Comparison of ENCODE assay signal across 16 cellular contexts in genomic region chr5:135211083-135211790, GRCh38.
DNase-seq lines count a peak whose midpoint lies in the region; TF ChIP-seq lines count a peak whose summit lies in the region.
"Had no signal": no experiment of that assay in that cellular context is flagged by ENCODE, and none has a peak within 500 bp of the region (broad histone marks: within the 10 kb centered on the region; RNA-seq: fewer than 3 reads in every experiment).

No MANE protein-coding gene starts in this region.

- H3K9me3 ChIP-seq in Karpas-422 (ENCODE audit: low read length) (no peaks in the 10 kb centered on the region), osteoblast (ENCODE audit: low read depth, low read length) (no peaks in the 10 kb centered on the region)
- H3K9me3 ChIP-seq: Caco-2 had no signal

- DNase-seq in AG08395 (ENCODE audit: low spot score): peak; percentile 33
- DNase-seq in Karpas-422: no peak
- peak; percentile 40 for DNase-seq in coronary artery (ENCODE audit: low spot score)
- DNase-seq in osteoblast (ENCODE audit: insufficient read length, low spot score, missing footprints): peak; percentile 87
- DNase-seq in DMS79 (lab: John Stamatoyannopoulos, UW): no peak
- DNase-seq in activated naive CD8-positive, alpha-beta T cell treated with anti-CD3 and anti-CD28 coated beads for 36 hours: no peak
- DNase-seq in amniotic stem cell (lab: John Stamatoyannopoulos, UW): no peak
- no peak for DNase-seq in Ammon's horn (ENCODE audit: low spot score)
- DNase-seq: activated B cell treated with CpG ODN at 0.5 μM for 24 hours, activated T-cell treated with anti-CD3 and anti-CD28 coated beads for 4 hours, islet precursor cell, NCI-H2107, T-helper 1 cell had no signal

- H3K27me3 ChIP-seq in Karpas-422 (ENCODE audit: low read length): no peaks in the 10 kb centered on the region
- no peaks in the 10 kb centered on the region for H3K27me3 ChIP-seq in osteoblast (ENCODE audit: insufficient read depth, low read length)

- H3K4me1 ChIP-seq in Karpas-422 (ENCODE audit: low read length) (peaks cover 35% of the 10 kb centered on the region), osteoblast (ENCODE audit: insufficient read depth, low read length) (peaks cover 39% of the 10 kb centered on the region)
- H3K4me1 ChIP-seq: Caco-2 had no signal

- H4K20me1 ChIP-seq in Karpas-422 (ENCODE audit: insufficient read depth, low read depth, low read length) (0 out of 2 replicates have a peak, but pooled peaks cover 4% of the 10 kb centered on the region), osteoblast (ENCODE audit: insufficient read depth, low read length) (no peaks in the 10 kb centered on the region)

- no peaks in the 10 kb centered on the region for H3K9me2 ChIP-seq in Karpas-422 (replicated peaks; ENCODE audit: insufficient read depth, low read length)

- no peaks in the 10 kb centered on the region for H3K36me3 ChIP-seq in Karpas-422 (ENCODE audit: insufficient read depth, low read length)
- no peaks in the 10 kb centered on the region for H3K36me3 ChIP-seq in osteoblast (ENCODE audit: insufficient read depth, low read length)
- H3K36me3 ChIP-seq: cardiac muscle cell had no signal

- H3K27ac ChIP-seq in Karpas-422 (ENCODE audit: low read length) (no peak overlapping the region), coronary artery (peak overlapping the region; percentile 42 to 53), osteoblast (ENCODE audit: low read depth, low read length) (no peak overlapping the region)
- H3K27ac ChIP-seq: cardiac muscle cell had no signal

- no peak overlapping the region for H3K4me3 Mint-ChIP-seq in activated naive CD8-positive, alpha-beta T cell treated with anti-CD3 and anti-CD28 coated beads for 36 hours
- H3K4me3 Mint-ChIP-seq: activated B cell treated with CpG ODN at 0.5 μM for 24 hours; activated naive CD4-positive, alpha-beta T cell treated with anti-CD3 and anti-CD28 coated beads, Interleukin-2, amount 50 U/mL, for 24 hours had no signal

- no peak overlapping the region for H3K27ac Mint-ChIP-seq in activated naive CD8-positive, alpha-beta T cell treated with anti-CD3 and anti-CD28 coated beads for 36 hours
- H3K27ac Mint-ChIP-seq: activated B cell treated with CpG ODN at 0.5 μM for 24 hours; activated naive CD4-positive, alpha-beta T cell treated with anti-CD3 and anti-CD28 coated beads, Interleukin-2, amount 50 U/mL, for 24 hours had no signal

- H3K4me2 ChIP-seq in Karpas-422 (ENCODE audit: low read depth, low read length, poor library complexity, severe bottlenecking): peak overlapping the region; percentile 4
- H3K4me2 ChIP-seq in osteoblast (ENCODE audit: insufficient read depth, low read length): no peak overlapping the region

- H3K36me3 Mint-ChIP-seq in activated naive CD8-positive, alpha-beta T cell treated with anti-CD3 and anti-CD28 coated beads for 36 hours: no peaks in the 10 kb centered on the region
- H3K36me3 Mint-ChIP-seq: activated naive CD4-positive, alpha-beta T cell treated with anti-CD3 and anti-CD28 coated beads, Interleukin-2, amount 50 U/mL, for 24 hours had no signal

- H2AFZ ChIP-seq in Karpas-422 (ENCODE audit: low read length) (no peak overlapping the region), osteoblast (ENCODE audit: low read length) (no peak overlapping the region)

- TF ChIP-seq CTCF in coronary artery (IDR thresholded peaks at IDR 0.05) (no peak), osteoblast (IDR thresholded peaks at IDR 0.05; ENCODE audit: extremely low read depth, low read depth, low read length) (no peak)

- no peak overlapping the region for H3K4me3 ChIP-seq in Karpas-422 (ENCODE audit: low read length)
- no peak overlapping the region for H3K4me3 ChIP-seq in coronary artery
- H3K4me3 ChIP-seq in osteoblast (ENCODE audit: insufficient read depth, low read length): no peak overlapping the region
- H3K4me3 ChIP-seq: cardiac muscle cell had no signal

- H3K9ac ChIP-seq in Karpas-422 (ENCODE audit: low read length): no peak overlapping the region

- no peaks in the 10 kb centered on the region for H3K9me3 Mint-ChIP-seq in activated naive CD8-positive, alpha-beta T cell treated with anti-CD3 and anti-CD28 coated beads for 36 hours
- H3K9me3 Mint-ChIP-seq: activated B cell treated with CpG ODN at 0.5 μM for 24 hours; activated naive CD4-positive, alpha-beta T cell treated with anti-CD3 and anti-CD28 coated beads, Interleukin-2, amount 50 U/mL, for 24 hours had no signal

- H3K27me3 Mint-ChIP-seq in activated naive CD8-positive, alpha-beta T cell treated with anti-CD3 and anti-CD28 coated beads for 36 hours: no peaks in the 10 kb centered on the region

- no peaks in the 10 kb centered on the region for H3K4me1 Mint-ChIP-seq in activated naive CD8-positive, alpha-beta T cell treated with anti-CD3 and anti-CD28 coated beads for 36 hours
- H3K4me1 Mint-ChIP-seq: activated B cell treated with CpG ODN at 0.5 μM for 24 hours; activated naive CD4-positive, alpha-beta T cell treated with anti-CD3 and anti-CD28 coated beads, Interleukin-2, amount 50 U/mL, for 24 hours had no signal

- H3K79me2 ChIP-seq in Karpas-422 (ENCODE audit: low read length) (no peaks in the 10 kb centered on the region), osteoblast (ENCODE audit: insufficient read depth, low read length) (no peaks in the 10 kb centered on the region)

Comparison
In these comparisons a context has a peak if more than half of its experiments do, and no peak if none do; other contexts are left out.
1. DNase-seq: peak in AG08395 (single experiment), coronary artery (single experiment) and osteoblast (single experiment); none in Karpas-422 (single experiment), DMS79 (single experiment), activated naive CD8-positive, alpha-beta T cell treated with anti-CD3 and anti-CD28 coated beads for 36 hours (single experiment), amniotic stem cell (single experiment) and Ammon's horn (single experiment).
2. H3K27ac ChIP-seq: peak in coronary artery (2 of 2); none in Karpas-422 (single experiment) and osteoblast (single experiment).